Comparison of ENCODE assay signal across 22 cellular contexts in genomic region chr6:5674141-5674540, GRCh38.
"Had no signal": no experiment of that assay in that cellular context is flagged by ENCODE, and none has a peak within 500 bp of the region (broad histone marks: within the 10 kb centered on the region; RNA-seq: fewer than 3 reads in every experiment).

No MANE protein-coding gene starts in this region.

- ATAC-seq: activated T-cell treated with anti-CD3 and anti-CD28 coated beads, Interleukin-2, amount 50 U/mL, for 72 hours; gastroesophageal sphincter; left colon; naive thymus-derived CD8-positive, alpha-beta T cell; right cardiac atrium; stimulated activated effector memory CD8-positive, alpha-beta T cell treated with anti-CD3 and anti-CD28 coated beads, Interleukin-12 subunit alpha, Interleukin-12 subunit beta, amount 100 ng/mL, for 72 hours; stimulated activated naive CD8-positive, alpha-beta T cell treated with anti-CD3 and anti-CD28 coated beads, Interleukin-15, amount 100 ng/mL, for 72 hours; T-helper 17 cell had no signal

- H3K27me3 ChIP-seq: gastroesophageal sphincter, pancreas, tibial nerve had no signal

- H3K27ac ChIP-seq: coronary artery, epithelial cell of prostate, pancreas, tibial nerve had no signal

- H3K9me3 ChIP-seq: gastroesophageal sphincter, pancreas, tibial nerve had no signal

- H3K4me3 ChIP-seq: coronary artery, gastroesophageal sphincter, pancreas, skin epidermis, tibial nerve had no signal

- H3K4me1 ChIP-seq: pancreas had no signal

- DNase-seq: activated B cell treated with CpG ODN at 0.5 μM for 24 hours; activated CD4-positive, alpha-beta T cell treated with anti-CD3 and anti-CD28 coated beads for 4 hours; activated CD4-positive, alpha-beta T cell treated with anti-CD3 and anti-CD28 coated beads, Interleukin-2, amount 50 U/mL, for 48 hours; activated effector memory CD4-positive, alpha-beta T cell treated with Interleukin-2 at 50 U/mL for 16 hours; activated naive CD4-positive, alpha-beta T cell treated with anti-CD3 and anti-CD28 coated beads, Interleukin-2, amount 10 ng/mL, durations not matched to agents 7 days and 5 days; activated T-cell treated with anti-CD3 and anti-CD28 coated beads, Interleukin-2, amount 50 U/mL, for 72 hours; islet precursor cell; left colon; mesendoderm; naive thymus-derived CD8-positive, alpha-beta T cell; pancreas; right cardiac atrium; stimulated activated CD4-positive, alpha-beta T cell treated with anti-CD3 and anti-CD28 coated beads, Interleukin-2, amount 100 ng/mL, for 24 hours; stimulated activated naive CD8-positive, alpha-beta T cell treated with anti-CD3 and anti-CD28 coated beads, Interleukin-15, amount 100 ng/mL, for 72 hours; SW 1271; T-helper 17 cell had no signal

- H3K36me3 ChIP-seq: gastroesophageal sphincter, pancreas, tibial nerve had no signal
